1 cellular context compared by ENCODE assay signal in genomic region chr17:19713901-19714361, GRCh38.
TF ChIP-seq lines count a peak whose summit lies in the region.

No MANE protein-coding gene starts in this region.

TF ChIP-seq in H1, 55 proteins besides CTCF, POLR2A, EP300 and RAD21:
- TF ChIP-seq ZNF274 (IDR thresholded peaks at IDR 0.05; ENCODE audit: borderline replicate concordance, extremely low read depth, low read length) = no peak
- TF ChIP-seq, protein P1, sequence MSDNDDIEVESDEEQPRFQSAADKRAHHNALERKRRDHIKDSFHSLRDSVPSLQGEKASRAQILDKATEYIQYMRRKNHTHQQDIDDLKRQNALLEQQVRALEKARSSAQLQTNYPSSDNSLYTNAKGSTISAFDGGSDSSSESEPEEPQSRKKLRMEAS (IDR thresholded peaks at IDR 0.05) = no peak
- TF ChIP-seq EZH2 (IDR thresholded peaks at IDR 0.05; ENCODE audit: low read depth, low read length, severe bottlenecking) = no peak
- no peak for TF ChIP-seq RNF2 (IDR thresholded peaks at IDR 0.05; ENCODE audit: borderline replicate concordance, low read depth, low read length, missing control alignments, poor library complexity, severe bottlenecking)
- TF ChIP-seq, protein P2, sequence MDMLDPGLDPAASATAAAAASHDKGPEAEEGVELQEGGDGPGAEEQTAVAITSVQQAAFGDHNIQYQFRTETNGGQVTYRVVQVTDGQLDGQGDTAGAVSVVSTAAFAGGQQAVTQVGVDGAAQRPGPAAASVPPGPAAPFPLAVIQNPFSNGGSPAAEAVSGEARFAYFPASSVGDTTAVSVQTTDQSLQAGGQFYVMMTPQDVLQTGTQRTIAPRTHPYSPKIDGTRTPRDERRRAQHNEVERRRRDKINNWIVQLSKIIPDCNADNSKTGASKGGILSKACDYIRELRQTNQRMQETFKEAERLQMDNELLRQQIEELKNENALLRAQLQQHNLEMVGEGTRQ (IDR thresholded peaks at IDR 0.05; ENCODE audit: low read length) = no peak
- no peak for TF ChIP-seq SRF (IDR thresholded peaks at IDR 0.05; ENCODE audit: low read depth, low read length)
- no peak for TF ChIP-seq GTF2F1 (IDR thresholded peaks at IDR 0.05; ENCODE audit: borderline replicate concordance, low read depth, low read length)
- TF ChIP-seq JUN (IDR thresholded peaks at IDR 0.05; ENCODE audit: low read depth, low read length) = no peak
- TF ChIP-seq, protein P3, sequence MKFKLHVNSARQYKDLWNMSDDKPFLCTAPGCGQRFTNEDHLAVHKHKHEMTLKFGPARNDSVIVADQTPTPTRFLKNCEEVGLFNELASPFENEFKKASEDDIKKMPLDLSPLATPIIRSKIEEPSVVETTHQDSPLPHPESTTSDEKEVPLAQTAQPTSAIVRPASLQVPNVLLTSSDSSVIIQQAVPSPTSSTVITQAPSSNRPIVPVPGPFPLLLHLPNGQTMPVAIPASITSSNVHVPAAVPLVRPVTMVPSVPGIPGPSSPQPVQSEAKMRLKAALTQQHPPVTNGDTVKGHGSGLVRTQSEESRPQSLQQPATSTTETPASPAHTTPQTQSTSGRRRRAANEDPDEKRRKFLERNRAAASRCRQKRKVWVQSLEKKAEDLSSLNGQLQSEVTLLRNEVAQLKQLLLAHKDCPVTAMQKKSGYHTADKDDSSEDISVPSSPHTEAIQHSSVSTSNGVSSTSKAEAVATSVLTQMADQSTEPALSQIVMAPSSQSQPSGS (IDR thresholded peaks at IDR 0.05; ENCODE audit: low read length) = no peak
- TF ChIP-seq NANOG (IDR thresholded peaks at IDR 0.05; ENCODE audit: insufficient read depth, low read depth, low read length, poor library complexity, severe bottlenecking) = no peak
- TF ChIP-seq CTBP2 (IDR thresholded peaks at IDR 0.05; ENCODE audit: borderline replicate concordance, insufficient read depth, insufficient read length, low read length) = no peak
- no peak for TF ChIP-seq KDM5A (IDR thresholded peaks at IDR 0.05; ENCODE audit: low read length)
- TF ChIP-seq TAF7 (optimal IDR thresholded peaks at IDR 0.05; ENCODE audit: borderline replicate concordance, low read depth, low read length) = no peak
- TF ChIP-seq POLR2AphosphoS5 (IDR thresholded peaks at IDR 0.05; ENCODE audit: low read depth, low read length) = no peak
- no peak for TF ChIP-seq RBBP5 (IDR thresholded peaks at IDR 0.05; ENCODE audit: borderline replicate concordance, low read depth, low read length)
- TF ChIP-seq CHD1 (IDR thresholded peaks at IDR 0.05; ENCODE audit: low read depth, low read length) = no peak
- TF ChIP-seq RXRA (IDR thresholded peaks at IDR 0.05; ENCODE audit: insufficient read depth, low read depth, low read length) = no peak
- TF ChIP-seq CEBPB (IDR thresholded peaks at IDR 0.05; ENCODE audit: low read depth, low read length) = no peak
- TF ChIP-seq SP4 (IDR thresholded peaks at IDR 0.05; ENCODE audit: low read length) = no peak
- TF ChIP-seq TCF12 (IDR thresholded peaks at IDR 0.05; ENCODE audit: low read depth, low read length) = no peak
